8 cellular contexts compared by ENCODE assay signal in genomic region chr12:48980389-48980952, GRCh38. TPM values are rescaled to one million over a fixed set of nuclear protein-coding genes. Genes with fewer than 3 reads are reported as not detected.
DNase-seq lines count a peak whose midpoint lies in the region; ATAC-seq lines count a peak whose summit lies in the region.

No MANE protein-coding gene starts in this region.

- H3K4me1 Mint-ChIP-seq in activated CD8-positive, alpha-beta memory T cell treated with anti-CD3 and anti-CD28 coated beads, Interleukin-2, amount 10 ng/mL, durations not matched to agents 7 days and 5 days, result peaks cover 50% of the 10 kb centered on the region
- peaks cover 52% of the 10 kb centered on the region for H3K4me1 Mint-ChIP-seq in stimulated activated naive CD8-positive, alpha-beta T cell treated with anti-CD3 and anti-CD28 coated beads, Interleukin-15, Interleukin-2, amounts not matched to agents 100 ng/mL and 50 ng/mL, for 24 hours (ENCODE audit: low read depth)

- no peaks in the 10 kb centered on the region for H3K9me3 Mint-ChIP-seq in activated CD8-positive, alpha-beta memory T cell treated with anti-CD3 and anti-CD28 coated beads, Interleukin-2, amount 10 ng/mL, durations not matched to agents 7 days and 5 days (ENCODE audit: low read depth)
- no peaks in the 10 kb centered on the region for H3K9me3 Mint-ChIP-seq in stimulated activated naive CD8-positive, alpha-beta T cell treated with anti-CD3 and anti-CD28 coated beads, Interleukin-15, Interleukin-2, amounts not matched to agents 100 ng/mL and 50 ng/mL, for 24 hours

- H3K4me3 Mint-ChIP-seq in activated CD8-positive, alpha-beta memory T cell treated with anti-CD3 and anti-CD28 coated beads, Interleukin-2, amount 10 ng/mL, durations not matched to agents 7 days and 5 days, result peak overlapping the region; percentile 75
- H3K4me3 Mint-ChIP-seq in stimulated activated naive CD8-positive, alpha-beta T cell treated with anti-CD3 and anti-CD28 coated beads, Interleukin-15, Interleukin-2, amounts not matched to agents 100 ng/mL and 50 ng/mL, for 24 hours, result peak overlapping the region; percentile 66

- H3K4me3 ChIP-seq in iPS-18c (ENCODE audit: insufficient read depth, low read depth, low read length), result peak overlapping the region; percentile 51; the same call in 1 of the 2 replicates

- peak; percentile 37 to 44 for DNase-seq in activated CD4-positive, alpha-beta T cell treated with anti-CD3 and anti-CD28 coated beads for 4 hours
- DNase-seq in activated CD4-positive, alpha-beta T cell treated with anti-CD3 and anti-CD28 coated beads for 1 hour, result no peak
- peak; percentile 56 for DNase-seq in activated CD8-positive, alpha-beta memory T cell treated with anti-CD3 and anti-CD28 coated beads, Interleukin-2, amount 10 ng/mL, durations not matched to agents 7 days and 5 days
- DNase-seq in GM19240 (ENCODE audit: insufficient read length, low spot score) (no peak), nucleus accumbens (lab: John Stamatoyannopoulos, UW) (no peak), NCI-H1105 treated with DMSO at 0.1 percent for 48 hours (lab: John Stamatoyannopoulos, UW) (no peak)

- H3K27ac Mint-ChIP-seq in activated CD8-positive, alpha-beta memory T cell treated with anti-CD3 and anti-CD28 coated beads, Interleukin-2, amount 10 ng/mL, durations not matched to agents 7 days and 5 days, result peak overlapping the region; percentile 64
- no peak overlapping the region for H3K27ac Mint-ChIP-seq in stimulated activated naive CD8-positive, alpha-beta T cell treated with anti-CD3 and anti-CD28 coated beads, Interleukin-15, Interleukin-2, amounts not matched to agents 100 ng/mL and 50 ng/mL, for 24 hours

- CTCF ChIA-PET in activated CD8-positive, alpha-beta memory T cell treated with anti-CD3 and anti-CD28 coated beads, Interleukin-2, amount 10 ng/mL, durations not matched to agents 7 days and 5 days (lab: Charles Lee), result interaction anchor here (0.9 to 39.1 kb wide), 12 partner anchors 10 to 131 kb away, joined by 3 to 921 read pairs (median 17); partner anchors contain the start of genes ARF3, DDN, DDX23 and FKBP11

- no peaks in the 10 kb centered on the region for H3K9me3 ChIP-seq in iPS-18c (ENCODE audit: control insufficient read depth, insufficient read depth, low read length)

- no peaks in the 10 kb centered on the region for H3K36me3 Mint-ChIP-seq in activated CD8-positive, alpha-beta memory T cell treated with anti-CD3 and anti-CD28 coated beads, Interleukin-2, amount 10 ng/mL, durations not matched to agents 7 days and 5 days
- no peaks in the 10 kb centered on the region for H3K36me3 Mint-ChIP-seq in stimulated activated naive CD8-positive, alpha-beta T cell treated with anti-CD3 and anti-CD28 coated beads, Interleukin-15, Interleukin-2, amounts not matched to agents 100 ng/mL and 50 ng/mL, for 24 hours (ENCODE audit: low read depth)

- peak; percentile 6 for ATAC-seq in activated CD8-positive, alpha-beta memory T cell treated with anti-CD3 and anti-CD28 coated beads, Interleukin-2, amount 10 ng/mL, durations not matched to agents 7 days and 5 days

- H3K27me3 Mint-ChIP-seq in activated CD8-positive, alpha-beta memory T cell treated with anti-CD3 and anti-CD28 coated beads, Interleukin-2, amount 10 ng/mL, durations not matched to agents 7 days and 5 days, result peaks cover 81% of the 10 kb centered on the region
- H3K27me3 Mint-ChIP-seq in stimulated activated naive CD8-positive, alpha-beta T cell treated with anti-CD3 and anti-CD28 coated beads, Interleukin-15, Interleukin-2, amounts not matched to agents 100 ng/mL and 50 ng/mL, for 24 hours, result peaks cover 87% of the 10 kb centered on the region

RNA-seq across cellular contexts. Expression of gene WNT1, which starts 2.3 kb away (rescaled TPM):
- total RNA-seq in activated CD8-positive, alpha-beta memory T cell treated with anti-CD3 and anti-CD28 coated beads, Interleukin-2, amount 10 ng/mL, durations not matched to agents 7 days and 5 days, result 1 to 10 TPM in 1 of 2 experiments, under 1 TPM in 1; 0.87 to 1.2 TPM

RNA-seq across cellular contexts. Expression of gene WNT10B, which starts 8.9 kb away (rescaled TPM):
- total RNA-seq in activated CD8-positive, alpha-beta memory T cell treated with anti-CD3 and anti-CD28 coated beads, Interleukin-2, amount 10 ng/mL, durations not matched to agents 7 days and 5 days, result 1 to 10 TPM; 2.0 to 4.4 TPM

RNA-seq across cellular contexts. Expression of gene DDN, which starts 18.7 kb away (rescaled TPM):
- under 1 TPM; 0.38 to 0.66 TPM for total RNA-seq in activated CD8-positive, alpha-beta memory T cell treated with anti-CD3 and anti-CD28 coated beads, Interleukin-2, amount 10 ng/mL, durations not matched to agents 7 days and 5 days

RNA-seq across cellular contexts. Expression of gene ARF3, which starts 23.2 kb away (rescaled TPM):
- total RNA-seq in activated CD8-positive, alpha-beta memory T cell treated with anti-CD3 and anti-CD28 coated beads, Interleukin-2, amount 10 ng/mL, durations not matched to agents 7 days and 5 days, result 100 to 1,000 TPM in 1 of 2 experiments, 10 to 100 TPM in 1; 89.4 to 118 TPM

RNA-seq across cellular contexts. Expression of gene PRKAG1, which starts 38.1 kb away (rescaled TPM):
- total RNA-seq in activated CD8-positive, alpha-beta memory T cell treated with anti-CD3 and anti-CD28 coated beads, Interleukin-2, amount 10 ng/mL, durations not matched to agents 7 days and 5 days, result 10 to 100 TPM; 58.9 to 66.0 TPM

Comparison
In these comparisons a context has a peak if more than half of its experiments do, and no peak if none do; other contexts are left out.
1. DNase-seq: peak in activated CD4-positive, alpha-beta T cell treated with anti-CD3 and anti-CD28 coated beads for 4 hours (2 of 2) and activated CD8-positive, alpha-beta memory T cell treated with anti-CD3 and anti-CD28 coated beads, Interleukin-2, amount 10 ng/mL, durations not matched to agents 7 days and 5 days (single experiment); none in activated CD4-positive, alpha-beta T cell treated with anti-CD3 and anti-CD28 coated beads for 1 hour (single experiment), GM19240 (single experiment), nucleus accumbens (0 of 56) and NCI-H1105 treated with DMSO at 0.1 percent for 48 hours (single experiment).